Comparison of ENCODE assay signal across 8 cellular contexts in genomic region chr12:107884769-107885694, GRCh38.
DNase-seq lines count a peak whose midpoint lies in the region; ATAC-seq and TF ChIP-seq lines count a peak whose summit lies in the region.

No MANE protein-coding gene starts in this region.

- H3K4me3 Mint-ChIP-seq in activated naive CD4-positive, alpha-beta T cell treated with anti-CD3 and anti-CD28 coated beads, Interleukin-2, amount 10 ng/mL, durations not matched to agents 7 days and 5 days, result no peak overlapping the region

- no peak overlapping the region for H3K27ac Mint-ChIP-seq in activated naive CD4-positive, alpha-beta T cell treated with anti-CD3 and anti-CD28 coated beads, Interleukin-2, amount 10 ng/mL, durations not matched to agents 7 days and 5 days

- no peak overlapping the region for H3K27ac ChIP-seq in left ventricle myocardium inferior (replicated peaks)

- no peaks in the 10 kb centered on the region for H3K4me1 Mint-ChIP-seq in activated naive CD4-positive, alpha-beta T cell treated with anti-CD3 and anti-CD28 coated beads, Interleukin-2, amount 10 ng/mL, durations not matched to agents 7 days and 5 days

- no peaks in the 10 kb centered on the region for H3K9me3 Mint-ChIP-seq in activated naive CD4-positive, alpha-beta T cell treated with anti-CD3 and anti-CD28 coated beads, Interleukin-2, amount 10 ng/mL, durations not matched to agents 7 days and 5 days

- no peak for ATAC-seq in HG02970 (IDR thresholded peaks at IDR 0.05; ENCODE audit: low FRiP score, unreplicated experiment)

- CTCF ChIA-PET in activated naive CD4-positive, alpha-beta T cell treated with anti-CD3 and anti-CD28 coated beads, Interleukin-2, amount 10 ng/mL, durations not matched to agents 7 days and 5 days (lab: Charles Lee), result interaction anchor here (0.7 to 2.1 kb wide), 9 partner anchors 9 to 214 kb away, joined by 3 to 14 read pairs (median 4); no protein-coding TSS in a partner anchor

- H3K4me1 ChIP-seq in left ventricle myocardium inferior, result no peaks in the 10 kb centered on the region

- H3K4me3 ChIP-seq in left ventricle myocardium inferior, result no peak overlapping the region
- H3K4me3 ChIP-seq in skeletal muscle cell (ENCODE audit: low read depth, low read length), result no peak overlapping the region

- no peaks in the 10 kb centered on the region for H3K9me3 ChIP-seq in left ventricle myocardium inferior (replicated peaks)

- H3K36me3 ChIP-seq in left ventricle myocardium inferior, result no peaks in the 10 kb centered on the region

- intact Hi-C loops in left ventricle myocardium inferior (cut with micrococcal nuclease), result loop anchor here (10.0 kb wide), 1 partner anchor 210 kb away; no protein-coding TSS in a partner anchor

- peak; percentile 71 for TF ChIP-seq CTCF in left ventricle myocardium inferior (IDR thresholded peaks at IDR 0.05; ENCODE audit: borderline replicate concordance)

- H3K27me3 ChIP-seq in left ventricle myocardium inferior (ENCODE audit: low read depth), result peaks cover 89% of the 10 kb centered on the region

- peak; percentile 78 for DNase-seq in DMS 273 (lab: John Stamatoyannopoulos, UW; ENCODE audit: unreplicated experiment)
- no peak for DNase-seq in DMS 273 treated with DMSO at 0.1 percent for 48 hours (lab: John Stamatoyannopoulos, UW)
- peak; percentile 42 for DNase-seq in HPDE6-E6E7 (ENCODE audit: extremely low spot score)
- DNase-seq in NOMO-1 (lab: John Stamatoyannopoulos, UW; ENCODE audit: unreplicated experiment in 2 of 2), result peak; percentile 51 to 58
- peak; percentile 61 for DNase-seq in activated naive CD4-positive, alpha-beta T cell treated with anti-CD3 and anti-CD28 coated beads, Interleukin-2, amount 10 ng/mL, durations not matched to agents 7 days and 5 days
- no peak for DNase-seq in left ventricle myocardium inferior
- peak; percentile 7 for DNase-seq in skeletal muscle cell (ENCODE audit: low read depth)

- peaks cover 17% of the 10 kb centered on the region for H3K27me3 Mint-ChIP-seq in activated naive CD4-positive, alpha-beta T cell treated with anti-CD3 and anti-CD28 coated beads, Interleukin-2, amount 10 ng/mL, durations not matched to agents 7 days and 5 days

- H3K36me3 Mint-ChIP-seq in activated naive CD4-positive, alpha-beta T cell treated with anti-CD3 and anti-CD28 coated beads, Interleukin-2, amount 10 ng/mL, durations not matched to agents 7 days and 5 days, result no peaks in the 10 kb centered on the region

Comparison
In these comparisons a context has a peak if more than half of its experiments do, and no peak if none do; other contexts are left out.
1. DNase-seq: peak in DMS 273 (single experiment), HPDE6-E6E7 (single experiment), NOMO-1 (2 of 2), activated naive CD4-positive, alpha-beta T cell treated with anti-CD3 and anti-CD28 coated beads, Interleukin-2, amount 10 ng/mL, durations not matched to agents 7 days and 5 days (single experiment) and skeletal muscle cell (single experiment); none in DMS 273 treated with DMSO at 0.1 percent for 48 hours (single experiment) and left ventricle myocardium inferior (single experiment).